ENCODE assay signal across 16 cellular contexts in the genomic region with DNA sequence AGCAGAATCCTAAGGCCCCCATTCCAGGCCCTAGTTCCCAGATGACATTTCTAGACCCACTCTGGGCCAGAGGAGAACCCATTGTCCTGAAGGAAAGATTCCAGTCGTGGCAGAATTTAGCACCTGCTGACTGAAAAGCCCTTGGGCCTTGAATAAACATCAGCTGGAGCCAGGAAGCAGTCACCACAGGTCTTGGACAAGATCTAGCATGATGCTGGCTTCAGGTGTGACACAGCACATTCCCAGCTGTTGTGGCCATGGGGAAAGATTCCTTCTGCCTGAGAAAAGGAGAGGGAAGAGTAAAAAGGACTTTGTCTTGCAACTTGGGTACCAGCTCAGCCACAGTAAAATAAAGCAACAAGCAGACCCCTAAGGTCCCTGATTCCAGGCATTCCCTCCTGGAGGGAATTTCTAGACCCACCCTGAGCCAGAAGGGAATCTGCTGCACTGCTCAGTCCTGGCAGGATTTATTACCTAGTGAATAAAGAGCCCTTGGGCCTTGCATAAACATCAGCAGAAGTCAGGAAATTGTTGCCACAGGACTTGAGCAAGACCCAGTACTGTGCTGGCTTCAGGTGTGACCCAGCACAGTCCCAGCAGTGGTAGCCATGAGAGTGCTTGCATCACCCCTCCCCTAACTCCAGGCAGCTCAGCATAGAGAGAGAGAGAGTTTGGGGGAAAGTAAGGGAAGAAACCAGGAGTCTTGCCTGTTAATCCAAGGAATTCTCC. TPM values are rescaled to one million over a fixed set of nuclear protein-coding genes. Genes with fewer than 3 reads are reported as not detected.
A peak's percentile ranks its signal among the peaks of the same experiment; 100 is the strongest.
DNase-seq lines count a peak whose midpoint lies in the region; ATAC-seq, FAIRE-seq and TF ChIP-seq lines count a peak whose summit lies in the region.
"Had no signal": no experiment of that assay in that cellular context is flagged by ENCODE, and none has a peak within 500 bp of the region (broad histone marks: within the 10 kb centered on the region; RNA-seq: fewer than 3 reads in every experiment).

No MANE protein-coding gene starts in this region.

- 0% methylated on average over 1 of the region's 1 CpG for WGBS in HepG2 (ENCODE audit: low lambda C conversion rate)

- intact Hi-C loops in left lung (cut with DNase I) (no loop called here), HepG2 (cut with micrococcal nuclease; ENCODE audit: unreplicated experiment) (no loop called here)

- ATAC-seq in WTC11 (peak; percentile 32; the same call in 1 of the 2 replicates), left lung (peak; percentile 66), HG03354 (IDR thresholded peaks at IDR 0.05; ENCODE audit: poor library complexity, severe bottlenecking, unreplicated experiment) (no peak), HepG2 (no peak)
- ATAC-seq: activated CD8-positive, alpha-beta T cell treated with anti-CD3 and anti-CD28 coated beads for 36 hours had no signal

- no peak for TF ChIP-seq RAD21 in HepG2 (CRISPR knock-in tag; IDR thresholded peaks at IDR 0.05)

- H3K9me3 ChIP-seq in left lung (no peaks in the 10 kb centered on the region), HepG2 (ENCODE audit: low read length) (no peaks in the 10 kb centered on the region)

- H3K4me1 ChIP-seq in left lung (no peaks in the 10 kb centered on the region), HepG2 (ENCODE audit: insufficient read depth, low read length) (no peaks in the 10 kb centered on the region)

- no peak overlapping the region for H3K9ac ChIP-seq in HepG2 (ENCODE audit: insufficient read depth, low read depth, low read length)

- no peak overlapping the region for H2AFZ ChIP-seq in HepG2 (ENCODE audit: low read length)

- TF ChIP-seq EP300 in HepG2 (IDR thresholded peaks at IDR 0.05; ENCODE audit: low read depth in 2 of 2, low read length in 2 of 2) (no peak), HepG2 (CRISPR knock-in tag; IDR thresholded peaks at IDR 0.05; ENCODE audit: borderline replicate concordance) (no peak)

- peaks cover 19% of the 10 kb centered on the region for H3K27me3 Mint-ChIP-seq in WTC11 (ENCODE audit: low read depth)

- BruUV-seq in HepG2 (replicated peaks; lab: Mats Ljungman, UMichigan), result no TSS peak

- TF ChIP-seq CTCF in WTC11 (IDR thresholded peaks at IDR 0.05) (no peak), left lung (IDR thresholded peaks at IDR 0.05) (no peak), HepG2 (CRISPR knock-in tag; IDR thresholded peaks at IDR 0.05) (no peak)

- no peak for FAIRE-seq in HepG2 (lab: Jason Lieb, UNC)
- FAIRE-seq: HTR-8/SVneo had no signal

- no peak overlapping the region for H3K4me2 ChIP-seq in HepG2 (ENCODE audit: low read depth, low read length)

- peaks cover 0 to 4% of the 10 kb centered on the region in 2 donors for H3K27me3 ChIP-seq in left lung
- H3K27me3 ChIP-seq in HepG2 (ENCODE audit: control insufficient read depth in 1 of 2, insufficient read depth in 2 of 2, low read length in 2 of 2), result peaks cover 0 to 12% of the 10 kb centered on the region in 2 experiments; a peak in 1 of 5 replicates

- in situ Hi-C loops in HepG2 (cut with HindIII; ENCODE audit: extremely low pct_ligation_motif_present, low pct_unique_long_range_greater_than_20kb), result no loop called here

- no peak overlapping the region for H3K4me3 Mint-ChIP-seq in WTC11
- H3K4me3 Mint-ChIP-seq: activated CD8-positive, alpha-beta T cell treated with anti-CD3 and anti-CD28 coated beads for 36 hours had no signal

- H3K27ac Mint-ChIP-seq in WTC11, result peak overlapping the region; percentile 9; the same call in 1 of the 2 replicates
- H3K27ac Mint-ChIP-seq: activated CD8-positive, alpha-beta T cell treated with anti-CD3 and anti-CD28 coated beads for 36 hours; activated T-helper 2 cell treated with anti-CD3 and anti-CD28 coated beads, Interferon-gamma antibody, Interleukin-2, Interleukin-4, amounts not matched to agents 10 μg/mL and 5 μg/mL and 100 μg/mL, durations not matched to agents 14 hours and 24 hours and 36 hours had no signal

- no peaks in the 10 kb centered on the region for H3K36me3 ChIP-seq in left lung
- no peaks in the 10 kb centered on the region for H3K36me3 ChIP-seq in HepG2 (replicated peaks in 1 of 2; ENCODE audit: control insufficient read depth in 1 of 2, insufficient read depth in 2 of 2, low read length in 2 of 2)

- H3K4me3 ChIP-seq in left lung, result no peak overlapping the region
- no peak overlapping the region for H3K4me3 ChIP-seq in HepG2 (replicated peaks in 1 of 3; ENCODE audit: insufficient read depth in 1 of 3, low read depth in 2 of 3, low read length in 3 of 3)

- H3K36me3 Mint-ChIP-seq in WTC11, result peaks cover 14% of the 10 kb centered on the region

- CTCF ChIA-PET in WTC11 (lab: Charles Lee), result interaction anchor here (1.2 kb wide), 1 partner anchor 254 kb away, joined by 9 read pairs; no protein-coding TSS in a partner anchor
- CTCF ChIA-PET in HepG2 (lab: Yijun Ruan, JAX; ENCODE audit: low intra/inter-chr PET ratio, low total read pairs), result no interaction called here

- TF ChIP-seq POLR2A in HepG2 (IDR thresholded peaks at IDR 0.05; ENCODE audit: insufficient read depth in 1 of 2, low read depth in 2 of 2, low read length in 2 of 2), result no peak

- POLR2A ChIA-PET in WTC11 (lab: Charles Lee), result no interaction called here
- POLR2A ChIA-PET in HepG2 (lab: Yijun Ruan, JAX), result no interaction called here

- DNase-seq in A172 (ENCODE audit: low spot score) (peak; percentile 29), HPDE6-E6E7 (ENCODE audit: extremely low spot score) (peak; percentile 74), WTC11 (ENCODE audit: low spot score) (no peak), left lung (no peak), iPS-NIHi7 (ENCODE audit: extremely low spot score) (no peak), HepG2 (ENCODE audit: low spot score) (no peak), amniotic stem cell (lab: John Stamatoyannopoulos, UW) (no peak)
- DNase-seq: activated CD8-positive, alpha-beta T cell treated with anti-CD3 and anti-CD28 coated beads for 36 hours; anterior cingulate cortex; Calu3; dermis blood vessel endothelial cell; SIG-M5; T-helper 9 cell had no signal

- peaks cover 25% of the 10 kb centered on the region for H3K9me3 Mint-ChIP-seq in WTC11
- H3K9me3 Mint-ChIP-seq: activated T-helper 2 cell treated with anti-CD3 and anti-CD28 coated beads, Interferon-gamma antibody, Interleukin-2, Interleukin-4, amounts not matched to agents 10 μg/mL and 5 μg/mL and 100 μg/mL, durations not matched to agents 14 hours and 24 hours and 36 hours had no signal

- no peaks in the 10 kb centered on the region for H4K20me1 ChIP-seq in HepG2 (ENCODE audit: insufficient read depth, low read length)

- no peaks in the 10 kb centered on the region for H3K79me2 ChIP-seq in HepG2 (ENCODE audit: insufficient read depth, low read length)

- H3K27ac ChIP-seq in left lung (peak overlapping the region in 1 of 2 donors; percentile 0), HepG2 (ENCODE audit: extremely low read length, insufficient read depth, low read length) (no peak overlapping the region)

- peaks cover 14% of the 10 kb centered on the region for H3K4me1 Mint-ChIP-seq in WTC11

RNA-seq across cellular contexts. Expression of a gene that starts 42.5 kb away (rescaled TPM):
- 0.43 and 0.53 TPM in 2 replicates for total RNA-seq in A172 (2014; rRNA removed; shearing (Covaris generic))
- total RNA-seq in WTC11 (2021) (2.3 to 3.2 TPM (median 2.8 TPM) in 3 replicates), left lung (10 to 100 TPM in 1 of 2 donors, under 1 TPM in 1; 0.65 to 14.4 TPM), HepG2 (2016; rRNA removed; fragmentation: Illumina TruSeq; extraction: Trizol) (not detected in 2 replicates)
- total RNA-seq in HepG2 (2016; cell fraction: cytosol; rRNA removed; fragmentation: Illumina TruSeq; extraction: Trizol; ENCODE audit: low read depth), result not detected in 2 replicates
- total RNA-seq in HepG2 (2016; cell fraction: insoluble cytoplasmic fraction; rRNA removed; fragmentation: Illumina TruSeq; extraction: Trizol), result not detected in 2 replicates
- not detected in 2 replicates for total RNA-seq in HepG2 (2016; cell fraction: membrane; rRNA removed; fragmentation: Illumina TruSeq; extraction: Trizol)
- total RNA-seq in HepG2 (2016; cell fraction: nucleus; rRNA removed; fragmentation: Illumina TruSeq; extraction: Trizol), result not detected in 2 replicates
- not detected in 2 replicates for polyA plus RNA-seq in HepG2 (2011; rRNA removed)
- polyA plus RNA-seq in HepG2 (2011; cell fraction: cytosol; rRNA removed), result not detected in 2 replicates
- not detected in 2 replicates for polyA plus RNA-seq in HepG2 (2011; cell fraction: nucleus; rRNA removed)
- polyA plus RNA-seq in HepG2 (2012), result not detected in 2 replicates
- polyA plus RNA-seq in HepG2 (2016; cell fraction: cytosol; fragmentation: Illumina TruSeq; extraction: Trizol; ENCODE audit: low read depth), result not detected in 2 replicates
- not detected in 2 replicates for polyA plus RNA-seq in HepG2 (2016; cell fraction: insoluble cytoplasmic fraction; fragmentation: Illumina TruSeq; extraction: Trizol; ENCODE audit: low read depth)
- polyA plus RNA-seq in HepG2 (2016; cell fraction: membrane; fragmentation: Illumina TruSeq; extraction: Trizol; ENCODE audit: low read depth), result not detected in 2 replicates
- not detected in 2 replicates for polyA plus RNA-seq in HepG2 (2016; cell fraction: nucleus; fragmentation: Illumina TruSeq; extraction: Trizol; ENCODE audit: insufficient read depth, low read depth)
- polyA minus RNA-seq in HepG2 (2011; rRNA and poly(A)+ RNA removed; ENCODE audit: low replicate concordance), result not detected in 2 replicates
- polyA minus RNA-seq in HepG2 (2011; cell fraction: cytosol; rRNA and poly(A)+ RNA removed), result not detected in 2 replicates
- not detected in 2 replicates for polyA minus RNA-seq in HepG2 (2011; cell fraction: nucleus; rRNA and poly(A)+ RNA removed)
- total RNA-seq: activated CD8-positive, alpha-beta T cell treated with anti-CD3 and anti-CD28 coated beads for 36 hours; activated T-helper 2 cell treated with anti-CD3 and anti-CD28 coated beads, Interferon-gamma antibody, Interleukin-2, Interleukin-4, amounts not matched to agents 10 μg/mL and 5 μg/mL and 100 μg/mL, durations not matched to agents 14 hours and 24 hours and 36 hours; Calu3 had no signal

RNA-seq across cellular contexts. Expression of a gene that starts 50.4 kb away (rescaled TPM):
- total RNA-seq in A172 (2014; rRNA removed; shearing (Covaris generic)), result 38.3 and 53.4 TPM in 2 replicates
- total RNA-seq in WTC11 (2021) (8.3 to 12.0 TPM (median 11.0 TPM) in 3 replicates), left lung (1 to 10 TPM; 5.1 to 6.6 TPM), HepG2 (2016; rRNA removed; fragmentation: Illumina TruSeq; extraction: Trizol) (0.44 and 0.82 TPM in 2 replicates)
- 0.10 and 0.26 TPM in 2 replicates for total RNA-seq in HepG2 (2016; cell fraction: cytosol; rRNA removed; fragmentation: Illumina TruSeq; extraction: Trizol; ENCODE audit: low read depth)
- total RNA-seq in HepG2 (2016; cell fraction: insoluble cytoplasmic fraction; rRNA removed; fragmentation: Illumina TruSeq; extraction: Trizol), result 0.42 and 0.91 TPM in 2 replicates
- total RNA-seq in HepG2 (2016; cell fraction: membrane; rRNA removed; fragmentation: Illumina TruSeq; extraction: Trizol), result 0.37 and 0.38 TPM in 2 replicates
- 0.53 and 0.71 TPM in 2 replicates for total RNA-seq in HepG2 (2016; cell fraction: nucleus; rRNA removed; fragmentation: Illumina TruSeq; extraction: Trizol)
- polyA plus RNA-seq in HepG2 (2011; rRNA removed), result 0.10 and 0.40 TPM in 2 replicates
- 0.19 and 0.25 TPM in 2 replicates for polyA plus RNA-seq in HepG2 (2011; cell fraction: cytosol; rRNA removed)
- 0.36 and 0.39 TPM in 2 replicates for polyA plus RNA-seq in HepG2 (2011; cell fraction: nucleus; rRNA removed)
- polyA plus RNA-seq in HepG2 (2012), result 0.11 and 0.40 TPM in 2 replicates
- polyA plus RNA-seq in HepG2 (2016; cell fraction: cytosol; fragmentation: Illumina TruSeq; extraction: Trizol; ENCODE audit: low read depth), result 0.05 TPM in 1 of 2 replicates, not detected in the other
- 0.43 and 0.65 TPM in 2 replicates for polyA plus RNA-seq in HepG2 (2016; cell fraction: insoluble cytoplasmic fraction; fragmentation: Illumina TruSeq; extraction: Trizol; ENCODE audit: low read depth)
- polyA plus RNA-seq in HepG2 (2016; cell fraction: membrane; fragmentation: Illumina TruSeq; extraction: Trizol; ENCODE audit: low read depth), result 0.24 and 0.30 TPM in 2 replicates
- polyA plus RNA-seq in HepG2 (2016; cell fraction: nucleus; fragmentation: Illumina TruSeq; extraction: Trizol; ENCODE audit: insufficient read depth, low read depth), result 0.75 and 1.6 TPM in 2 replicates
- polyA minus RNA-seq in HepG2 (2011; rRNA and poly(A)+ RNA removed; ENCODE audit: low replicate concordance), result 0.38 and 4.6 TPM in 2 replicates
- 0.44 TPM in 1 of 2 replicates, not detected in the other for polyA minus RNA-seq in HepG2 (2011; cell fraction: cytosol; rRNA and poly(A)+ RNA removed)
- 0.25 and 0.26 TPM in 2 replicates for polyA minus RNA-seq in HepG2 (2011; cell fraction: nucleus; rRNA and poly(A)+ RNA removed)

Comparison
In these comparisons a context has a peak if more than half of its experiments do, and no peak if none do; other contexts are left out.
1. DNase-seq: peak in A172 (single experiment) and HPDE6-E6E7 (single experiment); none in WTC11 (single experiment), left lung (0 of 2), iPS-NIHi7 (single experiment), HepG2 (single experiment) and amniotic stem cell (single experiment).
2. ATAC-seq: peak in WTC11 (single experiment) and left lung (single experiment); none in HG03354 (single experiment) and HepG2 (single experiment).